Comparison of ENCODE assay signal across 23 cellular contexts in the genomic region with DNA sequence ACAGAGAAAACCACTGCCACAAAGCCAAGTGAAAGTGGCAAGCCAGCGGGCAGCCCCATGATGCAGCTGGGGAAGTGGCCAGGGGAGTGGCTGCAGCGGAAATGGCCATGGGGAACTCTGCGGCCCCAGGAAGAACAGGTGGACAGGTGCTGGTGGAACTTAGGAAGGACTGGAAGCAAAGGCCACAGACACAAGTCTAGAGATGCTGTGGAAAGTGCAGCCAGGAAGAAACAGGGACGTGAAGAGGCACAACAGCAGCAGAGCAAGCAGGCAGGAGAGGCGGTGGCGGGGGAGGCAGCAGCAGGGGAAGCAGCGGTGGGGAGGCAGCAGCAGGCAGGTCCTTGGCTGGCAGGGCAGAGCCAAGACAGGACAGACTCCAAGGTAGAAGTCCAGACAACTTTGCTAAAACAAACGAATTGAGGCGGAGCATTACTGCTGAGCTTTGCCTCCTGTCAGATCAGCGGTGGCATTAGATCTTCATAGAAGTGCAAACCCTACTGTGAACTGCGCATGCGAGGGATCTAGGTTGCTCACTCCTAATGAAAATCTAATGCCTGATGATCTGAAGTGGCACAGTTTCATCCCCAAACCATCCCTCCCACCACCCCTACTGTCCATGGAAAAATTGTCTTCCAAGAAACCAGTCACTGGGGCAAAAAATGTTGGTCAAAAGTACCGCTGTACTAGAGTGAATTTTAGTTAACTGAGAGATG. TPM values are rescaled to one million over a fixed set of nuclear protein-coding genes. Genes with fewer than 3 reads are reported as not detected.
DNase-seq lines count a peak whose midpoint lies in the region; ATAC-seq and TF ChIP-seq lines count a peak whose summit lies in the region.
"Had no signal": no experiment of that assay in that cellular context is flagged by ENCODE, and none has a peak within 500 bp of the region (broad histone marks: within the 10 kb centered on the region; RNA-seq: fewer than 3 reads in every experiment).

No MANE protein-coding gene starts in this region.

- TF ChIP-seq EP300 in sigmoid colon (IDR thresholded peaks at IDR 0.05), result no peak
- TF ChIP-seq EP300 in esophagus muscularis mucosa (IDR thresholded peaks at IDR 0.05), result no peak

- no peak for TF ChIP-seq CTCF in CD8-positive, alpha-beta T cell (IDR thresholded peaks at IDR 0.05)
- TF ChIP-seq CTCF in sigmoid colon (IDR thresholded peaks at IDR 0.05) (no peak), esophagus muscularis mucosa (IDR thresholded peaks at IDR 0.05) (no peak)

- H3K9me3 ChIP-seq in CD8-positive, alpha-beta T cell (ENCODE audit: low read length), result no peaks in the 10 kb centered on the region
- H3K9me3 ChIP-seq in sigmoid colon, result no peaks in the 10 kb centered on the region
- no peaks in the 10 kb centered on the region for H3K9me3 ChIP-seq in esophagus muscularis mucosa
- H3K9me3 ChIP-seq: SJSA1 had no signal

- no peaks in the 10 kb centered on the region for H3K27me3 ChIP-seq in CD8-positive, alpha-beta T cell (ENCODE audit: insufficient read depth, low read length)
- H3K27me3 ChIP-seq in sigmoid colon (no peaks in the 10 kb centered on the region), esophagus muscularis mucosa (no peaks in the 10 kb centered on the region)
- H3K27me3 ChIP-seq: BLaER1 treated with 17β-estradiol and CSF1 and Interleukin-3, amounts not matched to agents 10 nM and 100 nM had no signal

- H3K4me1 ChIP-seq in CD8-positive, alpha-beta T cell (ENCODE audit: insufficient read depth, low read length), result no peaks in the 10 kb centered on the region
- H3K4me1 ChIP-seq in sigmoid colon (no peaks in the 10 kb centered on the region), esophagus muscularis mucosa (no peaks in the 10 kb centered on the region)
- H3K4me1 ChIP-seq: A549, SJSA1 had no signal

- H3K4me3 ChIP-seq in CD8-positive, alpha-beta T cell (ENCODE audit: low read depth, low read length), result no peak overlapping the region
- no peak overlapping the region for H3K4me3 ChIP-seq in sigmoid colon
- no peak overlapping the region for H3K4me3 ChIP-seq in esophagus muscularis mucosa
- H3K4me3 ChIP-seq: A549; BLaER1 treated with 17β-estradiol and CSF1 and Interleukin-3, amounts not matched to agents 10 nM and 100 nM; PC-9; SJSA1 had no signal

- peak in 1 of 7 experiments; percentile 2 for DNase-seq in CD8-positive, alpha-beta T cell
- DNase-seq in RPMI8226 (peak; percentile 22), left colon (peak in 1 of 2 donors; percentile 14), sigmoid colon (peak; percentile 30), NCI-H748 (lab: John Stamatoyannopoulos, UW; ENCODE audit: unreplicated experiment) (no peak), NCI-H774 (lab: John Stamatoyannopoulos, UW) (no peak), esophagus muscularis mucosa (ENCODE audit: extremely low spot score) (no peak)
- DNase-seq: AML-193; CD4-positive, alpha-beta T cell; COR-L47; DMS53; NCI-H1048; NCI-H1417 treated with DMSO at 0.1 percent for 48 hours; NCI-H187 treated with DMSO at 0.1 percent for 48 hours; NCI-H2171 treated with DMSO at 0.1 percent for 48 hours; NCI-H524 treated with DMSO at 0.1 percent for 48 hours; PC-9; Right ventricle myocardium superior had no signal

- 83 to 91% methylated on average over 13 of the region's 13 CpGs for WGBS in sigmoid colon, 2 donors
- 84% methylated on average over 13 of the region's 13 CpGs for WGBS in esophagus muscularis mucosa

- H3K36me3 ChIP-seq in CD8-positive, alpha-beta T cell (ENCODE audit: insufficient read depth, low read length), result no peaks in the 10 kb centered on the region
- H3K36me3 ChIP-seq in sigmoid colon, result no peaks in the 10 kb centered on the region
- H3K36me3 ChIP-seq in esophagus muscularis mucosa, result no peaks in the 10 kb centered on the region
- H3K36me3 ChIP-seq: SJSA1 had no signal

- CTCF ChIA-PET in CD8-positive, alpha-beta T cell (lab: Charles Lee), result no interaction called here

- no peak for TF ChIP-seq POLR2A in sigmoid colon (IDR thresholded peaks at IDR 0.05)
- no peak for TF ChIP-seq POLR2A in esophagus muscularis mucosa (IDR thresholded peaks at IDR 0.05; ENCODE audit: low read depth)

- POLR2A ChIA-PET in CD8-positive, alpha-beta T cell (lab: Charles Lee), result no interaction called here

- H3K27me3 Mint-ChIP-seq in CD8-positive, alpha-beta T cell (ENCODE audit: low read depth), result no peaks in the 10 kb centered on the region
- H3K27me3 Mint-ChIP-seq: CD4-positive, alpha-beta T cell had no signal

- peaks cover 18% of the 10 kb centered on the region for H3K36me3 Mint-ChIP-seq in CD8-positive, alpha-beta T cell

- H3K4me1 Mint-ChIP-seq in CD8-positive, alpha-beta T cell (ENCODE audit: low read depth), result peaks cover 10% of the 10 kb centered on the region

- no peak overlapping the region for H3K4me3 Mint-ChIP-seq in CD8-positive, alpha-beta T cell
- H3K4me3 Mint-ChIP-seq: CD4-positive, alpha-beta T cell had no signal

- intact Hi-C loops in CD8-positive, alpha-beta T cell (cut with DNase I, micrococcal nuclease), result no loop called here
- intact Hi-C loops in left colon (cut with DNase I, micrococcal nuclease) (no loop called here), sigmoid colon (cut with DNase I) (no loop called here), esophagus muscularis mucosa (cut with DNase I) (no loop called here)

- ATAC-seq in CD8-positive, alpha-beta T cell, result no peak
- ATAC-seq in left colon, result peak; percentile 37
- ATAC-seq: A549 had no signal

- H3K27ac ChIP-seq in CD8-positive, alpha-beta T cell (ENCODE audit: low read depth, low read length), result no peak overlapping the region
- H3K27ac ChIP-seq in sigmoid colon (no peak overlapping the region), esophagus muscularis mucosa (replicated peaks in 1 of 4) (no peak overlapping the region)
- H3K27ac ChIP-seq: A549; BLaER1 treated with 17β-estradiol and CSF1 and Interleukin-3, amounts not matched to agents 10 nM and 100 nM; HL-60; PC-9; SJSA1 had no signal

- peak overlapping the region; percentile 18 for H3K27ac Mint-ChIP-seq in CD8-positive, alpha-beta T cell
- H3K27ac Mint-ChIP-seq: CD4-positive, alpha-beta T cell; IgD-negative memory B cell had no signal

- no peaks in the 10 kb centered on the region for H3K9me3 Mint-ChIP-seq in CD8-positive, alpha-beta T cell
- H3K9me3 Mint-ChIP-seq: CD4-positive, alpha-beta T cell had no signal

RNA-seq across cellular contexts. Expression of gene SURF6, which starts 11.8 kb away (rescaled TPM):
- 10 to 100 TPM; 17.0 to 17.8 TPM for total RNA-seq in CD8-positive, alpha-beta T cell
- total RNA-seq in left colon (10 to 100 TPM; 24.1 to 27.8 TPM), sigmoid colon (10 to 100 TPM; 13.9 to 20.1 (median 16.2) TPM), esophagus muscularis mucosa (10 to 100 TPM; 15.0 to 36.2 (median 27.5) TPM)
- 10 to 100 TPM; 22.8 to 43.1 (median 24.3) TPM for polyA plus RNA-seq in sigmoid colon

RNA-seq across cellular contexts. Expression of gene MED22, which starts 23.8 kb away (rescaled TPM):
- 10 to 100 TPM; 17.8 to 21.2 TPM for total RNA-seq in CD8-positive, alpha-beta T cell
- total RNA-seq in left colon (10 to 100 TPM; 18.8 to 20.3 TPM), sigmoid colon (10 to 100 TPM; 17.2 to 31.3 (median 28.4) TPM), esophagus muscularis mucosa (10 to 100 TPM; 20.0 to 44.6 (median 35.5) TPM)
- 10 to 100 TPM in 2 of 3 donors, 1 to 10 TPM in 1; 8.4 to 23.7 (median 11.8) TPM for polyA plus RNA-seq in sigmoid colon

RNA-seq across cellular contexts. Expression of gene RPL7A, which starts 23.9 kb away (rescaled TPM):
- total RNA-seq in CD8-positive, alpha-beta T cell, result 1,000 to 10,000 TPM; 2,612 to 2,623 TPM
- total RNA-seq in left colon (1,000 to 10,000 TPM; 1,331 to 1,405 TPM), sigmoid colon (1,000 to 10,000 TPM; 2,027 to 2,561 (median 2,271) TPM), esophagus muscularis mucosa (1,000 to 10,000 TPM; 1,466 to 2,142 (median 1,771) TPM)
- polyA plus RNA-seq in sigmoid colon, result 1,000 to 10,000 TPM; 2,364 to 4,020 (median 2,962) TPM

RNA-seq across cellular contexts. Expression of gene SURF1, which starts 32.1 kb away (rescaled TPM):
- 10 to 100 TPM; 34.3 to 36.8 TPM for total RNA-seq in CD8-positive, alpha-beta T cell
- total RNA-seq in left colon (10 to 100 TPM; 42.0 to 48.2 TPM), sigmoid colon (10 to 100 TPM; 33.8 to 98.7 (median 75.7) TPM), esophagus muscularis mucosa (10 to 100 TPM; 50.4 to 86.4 (median 69.2) TPM)
- polyA plus RNA-seq in sigmoid colon, result 10 to 100 TPM; 54.1 to 79.3 (median 59.0) TPM

RNA-seq across cellular contexts. Expression of gene SURF2, which starts 32.2 kb away (rescaled TPM):
- 10 to 100 TPM; 18.6 to 21.9 TPM for total RNA-seq in CD8-positive, alpha-beta T cell
- total RNA-seq in left colon, result 10 to 100 TPM in 1 of 2 donors, 1 to 10 TPM in 1; 9.5 to 10.9 TPM
- 10 to 100 TPM; 10.2 to 32.3 (median 15.2) TPM for total RNA-seq in sigmoid colon
- 10 to 100 TPM; 17.4 to 27.1 (median 19.9) TPM for polyA plus RNA-seq in sigmoid colon
- 10 to 100 TPM; 16.1 to 36.4 (median 28.7) TPM for total RNA-seq in esophagus muscularis mucosa

Comparison
In these comparisons a context has a peak if more than half of its experiments do, and no peak if none do; other contexts are left out.
1. DNase-seq: peak in RPMI8226 (single experiment) and sigmoid colon (single experiment); none in NCI-H748 (single experiment), NCI-H774 (single experiment) and esophagus muscularis mucosa (single experiment).